ENCODE assay signal across 17 cellular contexts in the genomic region with DNA sequence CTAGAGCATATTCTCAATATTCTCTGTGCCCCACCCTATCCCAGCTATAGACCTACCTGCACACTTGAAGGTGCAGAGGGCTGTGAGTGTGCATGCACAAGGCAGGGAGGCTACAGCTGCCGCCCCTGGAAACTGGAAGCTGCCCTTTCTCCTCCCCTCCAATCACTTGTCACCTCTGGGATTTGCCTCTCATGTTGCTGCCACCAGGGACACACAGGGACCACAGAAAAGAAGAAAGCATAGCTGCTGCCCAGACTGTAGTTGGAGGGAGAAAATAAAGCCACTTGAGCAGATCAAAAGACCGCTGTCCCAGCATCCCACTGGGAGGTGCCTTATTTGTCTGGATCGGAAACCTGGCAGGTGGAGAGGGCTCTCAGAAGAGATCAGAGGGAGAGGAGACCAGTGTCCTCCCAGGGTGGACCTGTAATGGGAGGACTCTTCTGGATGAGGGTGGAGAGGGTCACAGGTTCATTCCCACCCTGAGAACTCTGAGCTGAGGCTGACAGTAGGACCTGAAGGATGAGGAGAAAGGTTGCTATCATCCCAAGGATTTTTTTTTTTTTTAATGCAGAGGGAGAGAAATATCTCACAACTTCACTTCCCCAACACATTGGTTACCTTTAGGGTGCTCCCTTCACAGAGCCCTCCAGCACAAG. TPM values are rescaled to one million over a fixed set of nuclear protein-coding genes. Genes with fewer than 3 reads are reported as not detected.
DNase-seq lines count a peak whose midpoint lies in the region; ATAC-seq, FAIRE-seq and TF ChIP-seq lines count a peak whose summit lies in the region.
"Had no signal": no experiment of that assay in that cellular context is flagged by ENCODE, and none has a peak within 500 bp of the region (broad histone marks: within the 10 kb centered on the region; RNA-seq: fewer than 3 reads in every experiment).

No MANE protein-coding gene starts in this region.

- no peak overlapping the region for H3K4me2 ChIP-seq in A549
- peak overlapping the region in 7 of 11 experiments; percentile 23 to 64 (median 47); a peak in 15 of 22 replicates for H3K4me2 ChIP-seq in BLaER1 treated with 17β-estradiol and CSF1 and Interleukin-3, amounts not matched to agents 10 nM and 100 nM

- TF ChIP-seq POLR2A in A549 (IDR thresholded peaks at IDR 0.05; ENCODE audit: low read length): no peak

- no peak for FAIRE-seq in A549 (lab: Jason Lieb, UNC)
- FAIRE-seq: keratinocyte had no signal

- intact Hi-C loops in cardiac septum (cut with DNase I): no loop called here

- H3K4me1 ChIP-seq in A549 (0 out of 3 replicates have a peak, but pooled peaks cover 4% of the 10 kb centered on the region), BE2C (no peaks in the 10 kb centered on the region)
- H3K4me1 ChIP-seq in BLaER1 treated with 17β-estradiol and CSF1 and Interleukin-3, amounts not matched to agents 10 nM and 100 nM: peaks cover 15 to 43% (median 33%) of the 10 kb centered on the region in 10 experiments

- peak; percentile 40 to 47; a peak in 3 of 6 replicates for ATAC-seq in A549
- ATAC-seq: activated CD4-positive, CD25-positive, alpha-beta regulatory T cell treated with anti-CD3 and anti-CD28 coated beads, Interleukin-2, amount 50 U/mL, for 24 hours; stimulated activated effector memory CD8-positive, alpha-beta T cell treated with anti-CD3 and anti-CD28 coated beads, Interleukin-12 subunit alpha, Interleukin-12 subunit beta, amount 100 ng/mL, for 72 hours had no signal

- peaks cover 0 to 23% (median 3%) of the 10 kb centered on the region in 11 experiments; a peak in 7 of 22 replicates for H4K20me1 ChIP-seq in BLaER1 treated with 17β-estradiol and CSF1 and Interleukin-3, amounts not matched to agents 10 nM and 100 nM

- TF ChIP-seq CTCF in A549 (IDR thresholded peaks at IDR 0.05): no peak
- TF ChIP-seq CTCF in BE2C (IDR thresholded peaks at IDR 0.05; ENCODE audit: low read depth, low read length): no peak

- H3K9me3 ChIP-seq in A549 (no peaks in the 10 kb centered on the region), BE2C (no peaks in the 10 kb centered on the region)
- H3K9me3 ChIP-seq in BLaER1 treated with 17β-estradiol and CSF1 and Interleukin-3, amounts not matched to agents 10 nM and 100 nM (replicated peaks in 1 of 11): no peaks in the 10 kb centered on the region

- H3K27me3 ChIP-seq in BLaER1 treated with 17β-estradiol and CSF1 and Interleukin-3, amounts not matched to agents 10 nM and 100 nM: no peaks in the 10 kb centered on the region
- no peaks in the 10 kb centered on the region for H3K27me3 ChIP-seq in BE2C

- POLR2A ChIA-PET in A549 (lab: Yijun Ruan, JAX): no interaction called here

- CTCF ChIA-PET in A549 (lab: Yijun Ruan, JAX): interaction anchor here (0.7 kb wide), 1 partner anchor 13 kb away, joined by 4 read pairs; no protein-coding TSS in a partner anchor

- H3K27ac ChIP-seq in A549: no peak overlapping the region
- no peak overlapping the region for H3K27ac ChIP-seq in BLaER1 treated with 17β-estradiol and CSF1 and Interleukin-3, amounts not matched to agents 10 nM and 100 nM

- TF ChIP-seq EP300 in A549 (IDR thresholded peaks at IDR 0.05): no peak

- peaks cover 33 to 45% (median 38%) of the 10 kb centered on the region in 11 experiments for H3K36me3 ChIP-seq in BLaER1 treated with 17β-estradiol and CSF1 and Interleukin-3, amounts not matched to agents 10 nM and 100 nM
- H3K36me3 ChIP-seq in BE2C: no peaks in the 10 kb centered on the region

- 91% methylated on average over 3 of the region's 3 CpGs for WGBS in A549 (ENCODE audit: missing lambda C conversion rate)

- DNase-seq in A549 (ENCODE audit: low read depth in 1 of 2, low spot score in 1 of 2) (no peak), NCI-H510A (lab: John Stamatoyannopoulos, UW) (peak; percentile 94), cerebellar cortex (ENCODE audit: low spot score) (peak; percentile 29), NCI-H1417 treated with DMSO at 0.1 percent for 48 hours (lab: John Stamatoyannopoulos, UW) (no peak), cardiac septum (ENCODE audit: low spot score) (no peak), BE2C (no peak), HPDE6-E6E7 (ENCODE audit: extremely low spot score) (no peak)
- DNase-seq: cerebellar nuclear complex; DMS153; NCI-H2029; NK-92 treated with Interleukin-12 subunit alpha and Interleukin-12 subunit beta, amount 100 ng/mL, for 24 hours; T-helper 1 cell; trophoblast cell had no signal

- H3K9ac ChIP-seq in BLaER1 treated with 17β-estradiol and CSF1 and Interleukin-3, amounts not matched to agents 10 nM and 100 nM: peak overlapping the region in 2 of 11 experiments; percentile 30 to 40; a peak in 1 of 22 replicates

- TF ChIP-seq RAD21 in A549 (conservative IDR thresholded peaks at IDR 0.05 in 1 of 2, IDR thresholded peaks at IDR 0.05 in 1 of 2): no peak

- H3K4me3 ChIP-seq in A549 (no peak overlapping the region), BE2C (ENCODE audit: low read depth, low read length) (no peak overlapping the region)
- no peak overlapping the region for H3K4me3 ChIP-seq in BLaER1 treated with 17β-estradiol and CSF1 and Interleukin-3, amounts not matched to agents 10 nM and 100 nM

TF ChIP-seq in A549, 52 proteins besides CTCF, POLR2A, EP300 and RAD21:
- TF ChIP-seq SREBF2 (IDR thresholded peaks at IDR 0.05): no peak
- TF ChIP-seq HEYL (CRISPR knock-in tag; IDR thresholded peaks at IDR 0.05): no peak
- TF ChIP-seq, protein P1, sequence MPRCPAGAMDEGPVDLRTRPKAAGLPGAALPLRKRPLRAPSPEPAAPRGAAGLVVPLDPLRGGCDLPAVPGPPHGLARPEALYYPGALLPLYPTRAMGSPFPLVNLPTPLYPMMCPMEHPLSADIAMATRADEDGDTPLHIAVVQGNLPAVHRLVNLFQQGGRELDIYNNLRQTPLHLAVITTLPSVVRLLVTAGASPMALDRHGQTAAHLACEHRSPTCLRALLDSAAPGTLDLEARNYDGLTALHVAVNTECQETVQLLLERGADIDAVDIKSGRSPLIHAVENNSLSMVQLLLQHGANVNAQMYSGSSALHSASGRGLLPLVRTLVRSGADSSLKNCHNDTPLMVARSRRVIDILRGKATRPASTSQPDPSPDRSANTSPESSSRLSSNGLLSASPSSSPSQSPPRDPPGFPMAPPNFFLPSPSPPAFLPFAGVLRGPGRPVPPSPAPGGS (IDR thresholded peaks at IDR 0.05): no peak
- TF ChIP-seq, protein P2, sequence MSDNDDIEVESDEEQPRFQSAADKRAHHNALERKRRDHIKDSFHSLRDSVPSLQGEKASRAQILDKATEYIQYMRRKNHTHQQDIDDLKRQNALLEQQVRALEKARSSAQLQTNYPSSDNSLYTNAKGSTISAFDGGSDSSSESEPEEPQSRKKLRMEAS (IDR thresholded peaks at IDR 0.05): no peak
- no peak for TF ChIP-seq FOSB (CRISPR knock-in tag; IDR thresholded peaks at IDR 0.05)
- no peak for TF ChIP-seq TP53 (CRISPR knock-in tag; IDR thresholded peaks at IDR 0.05)
- TF ChIP-seq CHD4 (IDR thresholded peaks at IDR 0.05; ENCODE audit: borderline replicate concordance): no peak
- TF ChIP-seq NFE2L2 (conservative IDR thresholded peaks at IDR 0.05; ENCODE audit: low read length): no peak
- no peak for TF ChIP-seq FOSL2 (IDR thresholded peaks at IDR 0.05)
- no peak for TF ChIP-seq FOSL2 (CRISPR knock-in tag; IDR thresholded peaks at IDR 0.05)
- TF ChIP-seq, protein P3, sequence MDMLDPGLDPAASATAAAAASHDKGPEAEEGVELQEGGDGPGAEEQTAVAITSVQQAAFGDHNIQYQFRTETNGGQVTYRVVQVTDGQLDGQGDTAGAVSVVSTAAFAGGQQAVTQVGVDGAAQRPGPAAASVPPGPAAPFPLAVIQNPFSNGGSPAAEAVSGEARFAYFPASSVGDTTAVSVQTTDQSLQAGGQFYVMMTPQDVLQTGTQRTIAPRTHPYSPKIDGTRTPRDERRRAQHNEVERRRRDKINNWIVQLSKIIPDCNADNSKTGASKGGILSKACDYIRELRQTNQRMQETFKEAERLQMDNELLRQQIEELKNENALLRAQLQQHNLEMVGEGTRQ (IDR thresholded peaks at IDR 0.05): no peak
- no peak for TF ChIP-seq BHLHE40 (IDR thresholded peaks at IDR 0.05; ENCODE audit: low read depth, low read length)

RNA-seq across cellular contexts. Expression of a gene that starts 7.6 kb away (rescaled TPM):
- 11.1 and 11.5 TPM in 2 replicates for polyA plus RNA-seq in A549 (2011; rRNA removed)
- 4.3 and 5.1 TPM in 2 replicates for polyA plus RNA-seq in A549 (2012; cell fraction: cytosol; rRNA removed)
- polyA plus RNA-seq in A549 (2012; cell fraction: nucleus; rRNA removed): 11.4 and 12.0 TPM in 2 replicates
- polyA plus RNA-seq in A549 (2017; fragmentation: RNase III; extraction: RNeasy Plus Mini Kit Qiagen cat#74134 plus additional on column Dnase treatment): 4.3 to 5.7 TPM (median 4.9 TPM) in 3 replicates
- polyA minus RNA-seq in A549 (2011; rRNA and poly(A)+ RNA removed): 11.8 and 12.2 TPM in 2 replicates
- total RNA-seq in cardiac septum: 13.7 TPM
- 4.5 TPM for polyA plus RNA-seq in BE2C (2012; ENCODE audit: insufficient read depth, insufficient read length, low read depth)

RNA-seq across cellular contexts. Expression of a gene that starts 35.4 kb away (rescaled TPM):
- polyA plus RNA-seq in A549 (2011; rRNA removed) (53.5 and 62.6 TPM in 2 replicates), A549 (2017; fragmentation: RNase III; extraction: RNeasy Plus Mini Kit Qiagen cat#74134 plus additional on column Dnase treatment) (99.2 to 101 TPM (median 101 TPM) in 3 replicates)
- 21.8 and 24.7 TPM in 2 replicates for polyA plus RNA-seq in A549 (2012; cell fraction: cytosol; rRNA removed)
- polyA plus RNA-seq in A549 (2012; cell fraction: nucleus; rRNA removed): 10.9 and 15.5 TPM in 2 replicates
- polyA minus RNA-seq in A549 (2011; rRNA and poly(A)+ RNA removed): 18.5 and 23.7 TPM in 2 replicates
- 30.9 TPM for total RNA-seq in cardiac septum
- 74.2 TPM for polyA plus RNA-seq in BE2C (2012; ENCODE audit: insufficient read depth, insufficient read length, low read depth)

RNA-seq across cellular contexts. Expression of a gene that starts 50.9 kb away (rescaled TPM):
- polyA plus RNA-seq in A549 (2011; rRNA removed) (1.4 and 2.0 TPM in 2 replicates), A549 (2017; fragmentation: RNase III; extraction: RNeasy Plus Mini Kit Qiagen cat#74134 plus additional on column Dnase treatment) (4.3 to 5.9 TPM (median 5.4 TPM) in 3 replicates)
- polyA plus RNA-seq in A549 (2012; cell fraction: cytosol; rRNA removed): 3.1 and 4.4 TPM in 2 replicates
- 5.0 and 6.4 TPM in 2 replicates for polyA plus RNA-seq in A549 (2012; cell fraction: nucleus; rRNA removed)
- polyA minus RNA-seq in A549 (2011; rRNA and poly(A)+ RNA removed): 4.4 and 4.6 TPM in 2 replicates
- total RNA-seq in cardiac septum: 9.8 TPM
- polyA plus RNA-seq in BE2C (2012; ENCODE audit: insufficient read depth, insufficient read length, low read depth): 40.6 TPM

RNA-seq across cellular contexts. Expression of a gene that starts 58.1 kb away (rescaled TPM):
- polyA plus RNA-seq in A549 (2011; rRNA removed) (27.0 and 37.6 TPM in 2 replicates), A549 (2017; fragmentation: RNase III; extraction: RNeasy Plus Mini Kit Qiagen cat#74134 plus additional on column Dnase treatment) (43.1 to 53.1 TPM (median 44.8 TPM) in 3 replicates)
- 15.3 and 16.7 TPM in 2 replicates for polyA plus RNA-seq in A549 (2012; cell fraction: cytosol; rRNA removed)
- polyA plus RNA-seq in A549 (2012; cell fraction: nucleus; rRNA removed): 5.9 and 11.9 TPM in 2 replicates
- 7.3 and 10.5 TPM in 2 replicates for polyA minus RNA-seq in A549 (2011; rRNA and poly(A)+ RNA removed)
- total RNA-seq in cardiac septum: 29.8 TPM
- 27.7 TPM for polyA plus RNA-seq in BE2C (2012; ENCODE audit: insufficient read depth, insufficient read length, low read depth)

Comparison
In these comparisons a context has a peak if more than half of its experiments do, and no peak if none do; other contexts are left out.
1. DNase-seq: peak in NCI-H510A (single experiment) and cerebellar cortex (single experiment); none in A549 (0 of 2), NCI-H1417 treated with DMSO at 0.1 percent for 48 hours (single experiment), cardiac septum (single experiment), BE2C (single experiment) and HPDE6-E6E7 (single experiment).